In the genomic region with DNA sequence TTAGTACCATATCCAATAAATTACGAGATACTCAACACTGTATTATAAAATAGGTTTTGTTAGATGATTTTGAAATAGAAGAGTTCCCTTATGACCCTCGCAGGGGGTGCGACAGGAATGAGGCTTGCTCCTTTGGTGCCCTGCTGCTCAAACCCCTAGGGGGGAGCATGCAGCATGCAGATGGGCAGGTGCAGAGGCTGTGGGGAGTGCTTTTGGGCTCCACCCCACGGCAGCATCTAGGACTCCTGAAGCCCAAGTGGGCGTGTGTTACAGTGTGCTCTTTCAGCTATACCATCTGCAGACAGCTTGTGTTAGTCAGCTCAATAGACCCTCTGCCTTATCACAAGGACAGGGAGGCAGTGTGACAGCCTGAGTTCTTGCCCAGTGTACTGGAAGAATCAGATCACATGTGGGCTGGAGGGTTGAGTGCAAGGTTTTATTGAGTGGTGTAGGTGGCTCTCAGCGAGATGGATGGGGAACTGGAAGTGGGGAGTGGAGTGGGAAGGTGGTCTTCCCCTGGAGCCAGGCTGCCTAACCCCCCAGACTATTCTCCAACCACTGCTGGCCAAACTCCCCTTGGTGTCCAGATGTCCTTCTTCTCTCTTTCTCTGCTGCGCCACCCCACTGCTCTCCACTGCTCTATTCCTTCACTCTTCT, we compare ENCODE assay signal across 1 cellular context.
TF ChIP-seq lines count a peak whose summit lies in the region.

No MANE protein-coding gene starts in this region.

TF ChIP-seq in HepG2, 621 proteins besides CTCF, POLR2A, EP300 and RAD21 (continued from another document):
- TF ChIP-seq RORA (CRISPR knock-in tag; IDR thresholded peaks at IDR 0.05) (no peak), RBM22 (optimal IDR thresholded peaks at IDR 0.05; ENCODE audit: low read length) (no peak)
